In genomic region chr3:181716916-181717315, GRCh38 we compare ENCODE assay signal across 1 cellular context.
TF ChIP-seq lines count a peak whose summit lies in the region.

No MANE protein-coding gene starts in this region.

TF ChIP-seq in H1, 55 proteins besides CTCF, POLR2A, EP300 and RAD21:
- TF ChIP-seq CHD7 (IDR thresholded peaks at IDR 0.05; ENCODE audit: insufficient replicate concordance, low read length) (no peak), HDAC2 (IDR thresholded peaks at IDR 0.05; ENCODE audit: borderline replicate concordance in 1 of 2, low read depth in 2 of 2, low read length in 2 of 2) (no peak), PHF8 (conservative IDR thresholded peaks at IDR 0.05; ENCODE audit: low read depth, low read length) (no peak), CBX5 (IDR thresholded peaks at IDR 0.05; ENCODE audit: low read depth, low read length) (no peak), TAF1 (IDR thresholded peaks at IDR 0.05; ENCODE audit: low read depth, low read length) (no peak), CREB1 (IDR thresholded peaks at IDR 0.05) (no peak)
